ENCODE assay signal across 13 cellular contexts in genomic region chr22:38112361-38112760, GRCh38. TPM values are rescaled to one million over a fixed set of nuclear protein-coding genes. Genes with fewer than 3 reads are reported as not detected.
"Had no signal": no experiment of that assay in that cellular context is flagged by ENCODE, and none has a peak within 500 bp of the region (broad histone marks: within the 10 kb centered on the region; RNA-seq: fewer than 3 reads in every experiment).

No MANE protein-coding gene starts in this region.

- H3K4me1 ChIP-seq: uterus had no signal

- H3K36me3 ChIP-seq: breast epithelium, uterus had no signal

- H3K9me3 ChIP-seq: breast epithelium, stomach, uterus had no signal

- H3K4me3 ChIP-seq: breast epithelium, stomach, uterus had no signal

- H3K27ac ChIP-seq: breast epithelium, uterus had no signal

- H3K27me3 ChIP-seq: breast epithelium, stomach, uterus had no signal

- DNase-seq: activated CD4-positive, alpha-beta memory T cell treated with anti-CD3 and anti-CD28 coated beads, Interleukin-2, amount 10 ng/mL, durations not matched to agents 7 days and 5 days; activated CD4-positive, alpha-beta T cell treated with anti-CD3 and anti-CD28 coated beads for 1 hour; activated naive CD4-positive, alpha-beta T cell; hippocampal formation; stimulated activated CD4-positive, alpha-beta T cell treated with anti-CD3 and anti-CD28 coated beads, Interleukin-15, amount 100 ng/mL, for 24 hours; stimulated activated CD4-positive, alpha-beta T cell treated with anti-CD3 and anti-CD28 coated beads, Interleukin-4, amount 100 ng/mL, for 24 hours; uterus had no signal

RNA-seq across cellular contexts. Expression of gene SLC16A8, which starts 28.4 kb away (rescaled TPM):
- total RNA-seq: activated CD4-positive, alpha-beta memory T cell treated with anti-CD3 and anti-CD28 coated beads, Interleukin-2, amount 10 ng/mL, durations not matched to agents 7 days and 5 days; endothelial cell of umbilical vein; mononuclear cell; osteocyte; stomach; T-helper 2 cell treated with Interferon-gamma antibody and Interleukin-4, amounts not matched to agents 100 ng/mL and 5 ng/mL, for 36 hours had no signal
